1 cellular context compared by ENCODE assay signal in genomic region chr11:46285173-46285572, GRCh38.
TF ChIP-seq lines count a peak whose summit lies in the region.

No MANE protein-coding gene starts in this region.

TF ChIP-seq in IMR-90, 13 proteins besides CTCF, POLR2A, EP300 and RAD21 (continued from another document):
- TF ChIP-seq SMC3 (IDR thresholded peaks at IDR 0.05; ENCODE audit: low read depth, low read length) (no peak), ELK1 (IDR thresholded peaks at IDR 0.05; ENCODE audit: borderline replicate concordance, low read depth, low read length) (no peak), MAFK (IDR thresholded peaks at IDR 0.05; ENCODE audit: low read depth, low read length) (no peak)
TF ChIP-seq in IMR-90: peak in this region for 0.
